Comparison of ENCODE assay signal across 8 cellular contexts in genomic region chr22:42091446-42091764, GRCh38. TPM values are rescaled to one million over a fixed set of nuclear protein-coding genes. Genes with fewer than 3 reads are reported as not detected.
DNase-seq lines count a peak whose midpoint lies in the region; ATAC-seq and TF ChIP-seq lines count a peak whose summit lies in the region.
"Had no signal": no experiment of that assay in that cellular context is flagged by ENCODE, and none has a peak within 500 bp of the region (broad histone marks: within the 10 kb centered on the region; RNA-seq: fewer than 3 reads in every experiment).

No MANE protein-coding gene starts in this region.

- peak overlapping the region; percentile 99 for H3K27ac Mint-ChIP-seq in activated CD4-positive, alpha-beta memory T cell treated with anti-CD3 and anti-CD28 coated beads for 36 hours

- TF ChIP-seq CTCF in HCT116 (IDR thresholded peaks at IDR 0.05 in 2 of 3, conservative IDR thresholded peaks at IDR 0.05 in 1 of 3; ENCODE audit: borderline replicate concordance in 1 of 3, insufficient read depth in 1 of 3, low read depth in 2 of 3, low read length in 2 of 3) (no peak), hepatocyte (IDR thresholded peaks at IDR 0.05; ENCODE audit: poor library complexity) (no peak), spleen (IDR thresholded peaks at IDR 0.05 in 8 of 11, conservative IDR thresholded peaks at IDR 0.05 in 3 of 11) (no peak)

- H3K4me1 ChIP-seq in HCT116 (ENCODE audit: control insufficient read depth in 1 of 2, insufficient read depth in 2 of 2, low read length in 2 of 2) (peaks cover 5 to 19% of the 10 kb centered on the region in 2 experiments; a peak in 3 of 4 replicates), hepatocyte (ENCODE audit: insufficient read depth) (peaks cover 4% of the 10 kb centered on the region), spleen (peaks cover 11 to 49% (median 41%) of the 10 kb centered on the region in 6 donors)

- H2AFZ ChIP-seq in HCT116 (ENCODE audit: low read depth, low read length, poor library complexity, severe bottlenecking) (peak overlapping the region; percentile 74), hepatocyte (peak overlapping the region; percentile 72)

- H3K4me3 ChIP-seq in HCT116 (replicated peaks in 1 of 2; ENCODE audit: low read depth in 1 of 2, low read length in 2 of 2), result peak overlapping the region; percentile 79 to 89
- H3K4me3 ChIP-seq in hepatocyte, result peak overlapping the region; percentile 20
- peak overlapping the region; percentile 17 to 94 (median 84) for H3K4me3 ChIP-seq in spleen

- peak overlapping the region; percentile 97 for H3K4me3 Mint-ChIP-seq in activated CD4-positive, alpha-beta memory T cell treated with anti-CD3 and anti-CD28 coated beads for 36 hours

- RAD21 ChIA-PET in HCT116 (lab: Charles Lee; ENCODE audit: low non-redundant PET in 1 of 2, low total read pairs in 2 of 2, uncharacterized antibody in 2 of 2, unreplicated experiment in 2 of 2), result no interaction called here

- H3K4me2 ChIP-seq in HCT116 (ENCODE audit: low read length) (peak overlapping the region; percentile 88), hepatocyte (peak overlapping the region; percentile 82)

- DNase-seq in HCT116 (ENCODE audit: low read depth, low spot score) (no peak), hepatocyte (ENCODE audit: low spot score) (no peak), spleen (no peak), SKM-1 (lab: John Stamatoyannopoulos, UW; ENCODE audit: unreplicated experiment) (no peak), NCI-H2196 treated with DMSO at 0.1 percent for 48 hours (lab: John Stamatoyannopoulos, UW; ENCODE audit: unreplicated experiment) (no peak)
- DNase-seq in activated CD4-positive, alpha-beta memory T cell treated with anti-CD3 and anti-CD28 coated beads for 36 hours, result no peak

- no peak for ATAC-seq in HCT116
- no peak for ATAC-seq in activated CD4-positive, CD25-positive, alpha-beta regulatory T cell treated with anti-CD3 and anti-CD28 coated beads, Interleukin-2, amount 50 U/mL, for 24 hours

- POLR2A ChIA-PET in HCT116 (lab: Charles Lee), result interaction anchor here (1.0 to 4.2 kb wide), 5 partner anchors 10 to 352 kb away, joined by 3 to 27 read pairs (median 4); partner anchors contain the start of gene SMDT1
- POLR2A ChIA-PET in activated CD4-positive, alpha-beta memory T cell treated with anti-CD3 and anti-CD28 coated beads for 36 hours (lab: Charles Lee), result interaction anchor here (0.8 to 4.3 kb wide), 13 partner anchors 11 to 523 kb away, joined by 3 to 52 read pairs (median 5); partner anchors contain the start of genes CCDC134, CENPM, NAGA and SMDT1

- peaks cover 26% of the 10 kb centered on the region for H3K4me1 Mint-ChIP-seq in activated CD4-positive, alpha-beta memory T cell treated with anti-CD3 and anti-CD28 coated beads for 36 hours (ENCODE audit: low read depth)

- WGBS in hepatocyte (ENCODE audit: low lambda C conversion rate, missing lambda C conversion rate), result 25% methylated on average over 7 of the region's 7 CpGs
- 18 to 31% (median 22%) methylated on average over 7 of the region's 7 CpGs for WGBS in spleen, 5 donors

- no peak for TF ChIP-seq POLR2A in HCT116 (IDR thresholded peaks at IDR 0.05; ENCODE audit: borderline replicate concordance, extremely low read depth, insufficient read depth, insufficient read length)
- no peak for TF ChIP-seq POLR2A in spleen (IDR thresholded peaks at IDR 0.05)

- peaks cover 27% of the 10 kb centered on the region for H3K36me3 Mint-ChIP-seq in activated CD4-positive, alpha-beta memory T cell treated with anti-CD3 and anti-CD28 coated beads for 36 hours

- no peak for TF ChIP-seq RAD21 in HCT116 (IDR thresholded peaks at IDR 0.05; ENCODE audit: low read depth)

- H3K79me2 ChIP-seq in HCT116 (ENCODE audit: insufficient read depth, low read length) (peaks cover 24% of the 10 kb centered on the region), hepatocyte (peaks cover 31% of the 10 kb centered on the region)

- H3K36me3 ChIP-seq in HCT116 (ENCODE audit: control insufficient read depth in 1 of 2, insufficient read depth in 2 of 2, low read length in 2 of 2), result peaks cover 5 to 17% of the 10 kb centered on the region in 2 experiments; a peak in 3 of 4 replicates
- no peaks in the 10 kb centered on the region for H3K36me3 ChIP-seq in hepatocyte (replicated peaks; ENCODE audit: insufficient read depth, low read depth)
- H3K36me3 ChIP-seq in spleen, result peaks cover 0 to 12% (median 7%) of the 10 kb centered on the region in 6 donors

- H3K27ac ChIP-seq in HCT116 (ENCODE audit: low read depth, low read length) (peak overlapping the region; percentile 90), hepatocyte (peak overlapping the region; percentile 81), spleen (peak overlapping the region; percentile 93 to 98 (median 95))

- H3K9me3 Mint-ChIP-seq in activated CD4-positive, alpha-beta memory T cell treated with anti-CD3 and anti-CD28 coated beads for 36 hours, result peaks cover 7% of the 10 kb centered on the region

- no peaks in the 10 kb centered on the region for H3K27me3 Mint-ChIP-seq in activated CD4-positive, alpha-beta memory T cell treated with anti-CD3 and anti-CD28 coated beads for 36 hours

- no peaks in the 10 kb centered on the region for H3K27me3 ChIP-seq in HCT116 (ENCODE audit: insufficient read depth, low read length)
- H3K27me3 ChIP-seq in hepatocyte, result no peaks in the 10 kb centered on the region
- no peaks in the 10 kb centered on the region for H3K27me3 ChIP-seq in spleen (replicated peaks in 1 of 7)

- H3K9me2 ChIP-seq in HCT116 (ENCODE audit: insufficient read depth) (no peaks in the 10 kb centered on the region), hepatocyte (replicated peaks; ENCODE audit: insufficient read depth) (no peaks in the 10 kb centered on the region)

- H3K9ac ChIP-seq in HCT116 (ENCODE audit: low read length), result peak overlapping the region; percentile 95

- peaks cover 0 to 10% of the 10 kb centered on the region in 2 experiments; a peak in 1 of 4 replicates for H3K9me3 ChIP-seq in HCT116 (ENCODE audit: control insufficient read depth in 1 of 2, insufficient read depth in 1 of 2, low read depth in 1 of 2, low read length in 2 of 2)
- H3K9me3 ChIP-seq in hepatocyte (ENCODE audit: low read depth), result no peaks in the 10 kb centered on the region
- H3K9me3 ChIP-seq in spleen, result no peaks in the 10 kb centered on the region

- BruUV-seq in HCT116 (replicated peaks; lab: Mats Ljungman, UMichigan), result no TSS peak

- intact Hi-C loops in HCT116 (cut with micrococcal nuclease), result no loop called here
- intact Hi-C loops in activated CD4-positive, alpha-beta memory T cell treated with anti-CD3 and anti-CD28 coated beads for 36 hours (cut with micrococcal nuclease), result loop anchor here (1.0 to 5.0 kb wide), 7 partner anchors 29 to 461 kb away; partner anchors contain the start of genes SERHL2 and SREBF2
- intact Hi-C loops in spleen (cut with DNase I; ENCODE audit: low total_unique reads), result no loop called here

- H4K20me1 ChIP-seq in HCT116 (ENCODE audit: insufficient read depth) (no peaks in the 10 kb centered on the region; the same call in 1 of the 2 replicates), hepatocyte (ENCODE audit: insufficient read depth, poor library complexity, severe bottlenecking) (peaks cover 7% of the 10 kb centered on the region)

- CTCF ChIA-PET in HCT116 (lab: Charles Lee), result interaction anchor here (1.3 to 3.6 kb wide), 9 partner anchors 11 to 382 kb away, joined by 4 to 32 read pairs (median 9); partner anchors contain the start of gene SMDT1
- CTCF ChIA-PET in activated CD4-positive, alpha-beta memory T cell treated with anti-CD3 and anti-CD28 coated beads for 36 hours (lab: Charles Lee), result interaction anchor here (0.7 to 5.5 kb wide), 25 partner anchors 11 to 382 kb away, joined by 3 to 75 read pairs (median 5); partner anchors contain the start of genes CENPM, SEPTIN3 and SMDT1

TF ChIP-seq in HCT116, 20 proteins besides CTCF, POLR2A, EP300 and RAD21:
- TF ChIP-seq EZH2 (IDR thresholded peaks at IDR 0.05), result no peak
- TF ChIP-seq TCF7L2 (IDR thresholded peaks at IDR 0.05; ENCODE audit: borderline replicate concordance, extremely low read depth, insufficient read depth, insufficient read length), result no peak

RNA-seq across cellular contexts. Expression of gene NDUFA6, which starts 0.8 kb away (rescaled TPM):
- total RNA-seq in HCT116 (2021; ENCODE audit: unreplicated experiment), result 80.5 TPM
- polyA plus RNA-seq in HCT116 (2012), result 82.7 and 102 TPM in 2 replicates
- 100 to 1,000 TPM; 124 to 129 TPM for total RNA-seq in activated CD4-positive, alpha-beta memory T cell treated with anti-CD3 and anti-CD28 coated beads for 36 hours
- 97.4 and 98.5 TPM in 2 replicates for total RNA-seq in hepatocyte
- polyA plus RNA-seq in hepatocyte, result 182 and 183 TPM in 2 replicates
- total RNA-seq in spleen, result 10 to 100 TPM; 31.1 to 44.9 (median 36.8) TPM
- 10 to 100 TPM; 50.2 to 73.8 (median 64.2) TPM for polyA plus RNA-seq in spleen

RNA-seq across cellular contexts. Expression of gene SMDT1, which starts 11.9 kb away (rescaled TPM):
- total RNA-seq in HCT116 (2021; ENCODE audit: unreplicated experiment) (51.9 TPM), hepatocyte (10.8 and 14.7 TPM in 2 replicates), spleen (10 to 100 TPM; 13.6 to 91.4 (median 69.6) TPM)
- 67.3 and 75.2 TPM in 2 replicates for polyA plus RNA-seq in HCT116 (2012)
- 10 to 100 TPM; 59.5 to 59.9 TPM for total RNA-seq in activated CD4-positive, alpha-beta memory T cell treated with anti-CD3 and anti-CD28 coated beads for 36 hours
- polyA plus RNA-seq in hepatocyte (143 and 145 TPM in 2 replicates), spleen (100 to 1,000 TPM in 1 of 3 donors, 10 to 100 TPM in 2; 79.9 to 171 (median 90.7) TPM)

RNA-seq across cellular contexts. Expression of gene PHETA2, which starts 17.4 kb away (rescaled TPM):
- total RNA-seq in HCT116 (2021; ENCODE audit: unreplicated experiment), result 0.22 TPM
- polyA plus RNA-seq in HCT116 (2012), result 0.07 and 0.32 TPM in 2 replicates
- 1 to 10 TPM; 2.7 to 2.8 TPM for total RNA-seq in activated CD4-positive, alpha-beta memory T cell treated with anti-CD3 and anti-CD28 coated beads for 36 hours
- total RNA-seq in hepatocyte, result 5.4 and 10.4 TPM in 2 replicates
- 8.3 and 9.3 TPM in 2 replicates for polyA plus RNA-seq in hepatocyte
- 10 to 100 TPM in 3 of 7 donors, 1 to 10 TPM in 4; 6.8 to 11.5 (median 9.6) TPM for total RNA-seq in spleen
- polyA plus RNA-seq in spleen, result 1 to 10 TPM; 3.1 to 5.5 (median 4.3) TPM

RNA-seq across cellular contexts. Expression of gene NAGA, which starts 20.8 kb away (rescaled TPM):
- total RNA-seq in HCT116 (2021; ENCODE audit: unreplicated experiment) (21.2 TPM), hepatocyte (24.2 and 24.6 TPM in 2 replicates), spleen (10 to 100 TPM; 20.2 to 60.2 (median 34.1) TPM)
- polyA plus RNA-seq in HCT116 (2012), result 26.1 and 30.4 TPM in 2 replicates
- total RNA-seq in activated CD4-positive, alpha-beta memory T cell treated with anti-CD3 and anti-CD28 coated beads for 36 hours, result 10 to 100 TPM; 28.9 to 30.5 TPM
- polyA plus RNA-seq in hepatocyte (23.8 and 31.1 TPM in 2 replicates), spleen (1 to 10 TPM; 7.0 to 7.4 (median 7.1) TPM)

RNA-seq across cellular contexts. Expression of gene CYP2D6, which starts 39.2 kb away (rescaled TPM):
- 1.9 TPM for total RNA-seq in HCT116 (2021; ENCODE audit: unreplicated experiment)
- 1.5 TPM in 2 replicates for polyA plus RNA-seq in HCT116 (2012)
- total RNA-seq in activated CD4-positive, alpha-beta memory T cell treated with anti-CD3 and anti-CD28 coated beads for 36 hours, result 1 to 10 TPM; 1.5 to 1.9 TPM
- total RNA-seq in hepatocyte, result 2.2 and 3.8 TPM in 2 replicates
- 5.0 and 6.1 TPM in 2 replicates for polyA plus RNA-seq in hepatocyte
- total RNA-seq in spleen, result 1 to 10 TPM; 1.2 to 3.6 (median 2.1) TPM
- polyA plus RNA-seq in spleen, result 1 to 10 TPM; 2.4 to 3.5 (median 3.0) TPM
- total RNA-seq: myocyte had no signal

Comparison
In these comparisons a context has a peak if more than half of its experiments do, and no peak if none do; other contexts are left out.
1. H3K4me3 ChIP-seq: peak in every context shown above with its lines; median percentile 84 in HCT116; 84 in spleen; 20 in hepatocyte.